30 cellular contexts compared by ENCODE assay signal in genomic region chr1:205974712-205975111, GRCh38. TPM values are rescaled to one million over a fixed set of nuclear protein-coding genes. Genes with fewer than 3 reads are reported as not detected.
DNase-seq lines count a peak whose midpoint lies in the region; TF ChIP-seq lines count a peak whose summit lies in the region.
"Had no signal": no experiment of that assay in that cellular context is flagged by ENCODE, and none has a peak within 500 bp of the region (broad histone marks: within the 10 kb centered on the region; RNA-seq: fewer than 3 reads in every experiment).

No MANE protein-coding gene starts in this region.

- TF ChIP-seq CTCF in MCF 10A (IDR thresholded peaks at IDR 0.05; ENCODE audit: unreplicated experiment) (no peak), breast epithelium (IDR thresholded peaks at IDR 0.05) (no peak), HEK293 (tag by site-specific recombination; IDR thresholded peaks at IDR 0.05) (no peak), brain (conservative IDR thresholded peaks at IDR 0.05) (no peak), GM10248 (IDR thresholded peaks at IDR 0.05; ENCODE audit: control extremely low read depth, extremely low read depth, low read depth, missing control alignments) (no peak)

- POLR2A ChIA-PET in MCF 10A (lab: Yijun Ruan, JAX) = no interaction called here
- POLR2A ChIA-PET in HEK293 (lab: Yijun Ruan, JAX) = no interaction called here
- POLR2A ChIA-PET in GM10248 (lab: Yijun Ruan, JAX) = no interaction called here

- H2AFZ ChIP-seq in neuronal stem cell (ENCODE audit: low read length) = no peak overlapping the region
- H2AFZ ChIP-seq: GM23248 had no signal

- no peak overlapping the region for H3K4me3 ChIP-seq in breast epithelium
- no peak overlapping the region for H3K4me3 ChIP-seq in HEK293 (ENCODE audit: low read depth, low read length)
- H3K4me3 ChIP-seq in neuronal stem cell (ENCODE audit: low read length in 2 of 2) = peak overlapping the region in 1 of 2 donors; percentile 59
- H3K4me3 ChIP-seq: A549; BLaER1 treated with 17β-estradiol and CSF1 and Interleukin-3, amounts not matched to agents 10 nM and 100 nM; GM23248; MG63; SJCRH30 had no signal

- H3K23ac ChIP-seq in neuronal stem cell (ENCODE audit: low read depth, low read length, poor library complexity) = no peak overlapping the region

- 100% methylated on average over 1 to 3 of the region's 3 CpGs for WGBS in neuronal stem cell (ENCODE audit: extremely low coverage in 2 of 2, insufficient read length in 2 of 2, insufficient replicate concordance in 1 of 2), 2 donors

- no peak overlapping the region for H3K18ac ChIP-seq in neuronal stem cell (ENCODE audit: low read length)

- H3K4me1 ChIP-seq in breast epithelium = no peaks in the 10 kb centered on the region
- H3K4me1 ChIP-seq in HEK293 (ENCODE audit: control insufficient read depth, insufficient read depth, low read length) = no peaks in the 10 kb centered on the region
- peaks cover 9 to 17% of the 10 kb centered on the region in 2 donors for H3K4me1 ChIP-seq in neuronal stem cell (ENCODE audit: control insufficient read depth in 2 of 2, insufficient read depth in 1 of 2, low read depth in 1 of 2, low read length in 2 of 2)

- TF ChIP-seq POLR2A in breast epithelium (IDR thresholded peaks at IDR 0.05) = no peak

- H3K27me3 Mint-ChIP-seq in MCF 10A (ENCODE audit: insufficient read depth, unreplicated experiment) = peaks cover 14% of the 10 kb centered on the region
- peaks cover 3% of the 10 kb centered on the region for H3K27me3 Mint-ChIP-seq in brain

- H3K27ac ChIP-seq in breast epithelium = no peak overlapping the region
- no peak overlapping the region for H3K27ac ChIP-seq in HEK293 (ENCODE audit: extremely low read depth, low read depth, low read length)
- H3K27ac ChIP-seq in neuronal stem cell (replicated peaks; ENCODE audit: low read length) = no peak overlapping the region
- H3K27ac ChIP-seq: BLaER1 treated with 17β-estradiol and CSF1 and Interleukin-3, amounts not matched to agents 10 nM and 100 nM; GM23248; HL-60; SJCRH30 had no signal

- peak overlapping the region; percentile 78 for H4K8ac ChIP-seq in neuronal stem cell (ENCODE audit: low read depth, low read length)

- peak overlapping the region; percentile 35 for H4K91ac ChIP-seq in neuronal stem cell (ENCODE audit: low read depth, low read length, poor library complexity)

- H2BK15ac ChIP-seq in neuronal stem cell (ENCODE audit: low read length) = no peak overlapping the region

- no TSS peak for BruUV-seq in MCF 10A (replicated peaks; lab: Mats Ljungman, UMichigan)

- H2AK5ac ChIP-seq in neuronal stem cell (ENCODE audit: low read depth, low read length) = no peak overlapping the region

- H3K9me3 Mint-ChIP-seq in MCF 10A (ENCODE audit: unreplicated experiment) = peaks cover 24% of the 10 kb centered on the region
- peaks cover 0 to 5% (median 0%) of the 10 kb centered on the region in 5 experiments for H3K9me3 Mint-ChIP-seq in brain
- H3K9me3 Mint-ChIP-seq: CD4-positive, alpha-beta memory T cell had no signal

- H3K36me3 Mint-ChIP-seq in MCF 10A (ENCODE audit: insufficient read depth, unreplicated experiment) (peaks cover 5% of the 10 kb centered on the region), brain (no peaks in the 10 kb centered on the region)
- H3K36me3 Mint-ChIP-seq: CD4-positive, alpha-beta memory T cell had no signal

- H3K4me1 Mint-ChIP-seq in MCF 10A (ENCODE audit: insufficient read depth, unreplicated experiment) (peaks cover 31% of the 10 kb centered on the region), brain (peaks cover 15% of the 10 kb centered on the region)

- no peak overlapping the region for H3K14ac ChIP-seq in neuronal stem cell (ENCODE audit: low read length)

- H2BK5ac ChIP-seq in neuronal stem cell (ENCODE audit: low read length) = no peak overlapping the region

- H3K4me3 Mint-ChIP-seq in MCF 10A (ENCODE audit: unreplicated experiment) = no peak overlapping the region
- peak overlapping the region in 1 of 5 experiments; percentile 22 for H3K4me3 Mint-ChIP-seq in brain
- H3K4me3 Mint-ChIP-seq: CD4-positive, alpha-beta memory T cell had no signal

- no peak overlapping the region for H2BK12ac ChIP-seq in neuronal stem cell (ENCODE audit: low read length)

- DNase-seq in MCF 10A (ENCODE audit: unreplicated experiment) (no peak), breast epithelium (ENCODE audit: low spot score in 2 of 2) (no peak), neuronal stem cell (ENCODE audit: low spot score) (no peak), HT-29 (ENCODE audit: low spot score) (no peak), DMS 273 treated with DMSO at 0.1 percent for 48 hours (lab: John Stamatoyannopoulos, UW) (no peak), GM10248 (ENCODE audit: extremely low spot score) (no peak)
- DNase-seq: AML-193; Caco-2; CD4-positive, alpha-beta memory T cell; DMS79 treated with DMSO at 0.1 percent for 48 hours; GF-D8; GM23248; HCEC 1CT; KBM-7; MG63; NCI-H1105 treated with DMSO at 0.1 percent for 48 hours; NCI-H146; NCI-H1930; NCI-H2107; NCI-H446; NCI-H524 treated with DMSO at 0.1 percent for 48 hours; NCI-H774; PC-3; SJCRH30 had no signal

- CTCF ChIA-PET in MCF 10A (lab: Yijun Ruan, JAX) = no interaction called here
- CTCF ChIA-PET in HEK293 (lab: Yijun Ruan, JAX) = no interaction called here
- CTCF ChIA-PET in GM10248 (lab: Yijun Ruan, JAX) = no interaction called here

- H3K9me3 ChIP-seq in breast epithelium (no peaks in the 10 kb centered on the region), HEK293 (ENCODE audit: control insufficient read depth, insufficient read depth, low read depth, low read length) (no peaks in the 10 kb centered on the region), neuronal stem cell (replicated peaks in 1 of 2; ENCODE audit: control insufficient read depth in 2 of 2, insufficient read depth in 1 of 2, low read depth in 1 of 2, low read length in 2 of 2) (peaks cover 0 to 18% of the 10 kb centered on the region in 2 donors)
- H3K9me3 ChIP-seq: A549; BLaER1 treated with 17β-estradiol and CSF1 and Interleukin-3, amounts not matched to agents 10 nM and 100 nM; Caco-2; MG63; SJCRH30 had no signal

- H3K27me3 ChIP-seq in breast epithelium (peaks cover 0 to 4% of the 10 kb centered on the region in 2 donors), neuronal stem cell (ENCODE audit: control insufficient read depth in 3 of 3, insufficient read depth in 3 of 3, low read depth in 1 of 3, low read length in 3 of 3) (peaks cover 0 to 4% (median 0%) of the 10 kb centered on the region in 3 experiments)
- H3K27me3 ChIP-seq: BLaER1 treated with 17β-estradiol and CSF1 and Interleukin-3, amounts not matched to agents 10 nM and 100 nM; MG63; SJCRH30 had no signal

- no peak overlapping the region for H3K4me2 ChIP-seq in neuronal stem cell (ENCODE audit: insufficient read depth, low read length, poor library complexity, severe bottlenecking)
- H3K4me2 ChIP-seq: A549 had no signal

- H3K27ac Mint-ChIP-seq in MCF 10A (ENCODE audit: low read depth, unreplicated experiment) (peak overlapping the region; percentile 0), brain (peak overlapping the region in 3 of 5 experiments; percentile 13 to 81 (median 55))

- no peak overlapping the region for H3K9ac ChIP-seq in neuronal stem cell (ENCODE audit: low read depth, low read length, poor library complexity)
- H3K9ac ChIP-seq: BLaER1 treated with 17β-estradiol and CSF1 and Interleukin-3, amounts not matched to agents 10 nM and 100 nM; GM23248 had no signal

- H2BK120ac ChIP-seq in neuronal stem cell (ENCODE audit: low read depth, low read length) = no peak overlapping the region

- no peak overlapping the region for H3K4ac ChIP-seq in neuronal stem cell (ENCODE audit: low read length)

- intact Hi-C loops in MCF 10A (cut with micrococcal nuclease) (loop anchor here (5.0 kb wide), 1 partner anchor 382 kb away; no protein-coding TSS in a partner anchor), breast epithelium (cut with DNase I; ENCODE audit: low total_unique reads) (loop anchor here (10.0 kb wide), 1 partner anchor 180 kb away; no protein-coding TSS in a partner anchor)

- H3K36me3 ChIP-seq in breast epithelium = no peaks in the 10 kb centered on the region
- no peaks in the 10 kb centered on the region for H3K36me3 ChIP-seq in HEK293 (ENCODE audit: control insufficient read depth in 2 of 2, insufficient read depth in 1 of 2, low read length in 2 of 2)
- H3K36me3 ChIP-seq in neuronal stem cell (replicated peaks in 1 of 2; ENCODE audit: control insufficient read depth in 2 of 2, insufficient read depth in 2 of 2, low read length in 2 of 2) = peaks cover 0 to 5% of the 10 kb centered on the region in 2 donors
- H3K36me3 ChIP-seq: MG63, SJCRH30 had no signal

- peaks cover 7% of the 10 kb centered on the region for H3K79me1 ChIP-seq in neuronal stem cell (ENCODE audit: low read depth, low read length)

TF ChIP-seq in HEK293, 187 proteins besides CTCF, POLR2A, EP300 and RAD21 (continues in another document):
- TF ChIP-seq PRDM1 (tag by site-specific recombination; IDR thresholded peaks at IDR 0.05) = no peak
- no peak for TF ChIP-seq ZFHX2 (tag by site-specific recombination; conservative IDR thresholded peaks at IDR 0.05)
- no peak for TF ChIP-seq ZNF341 (tag by site-specific recombination; IDR thresholded peaks at IDR 0.05; ENCODE audit: low read depth)
- TF ChIP-seq ZNF660 (tag by site-specific recombination; IDR thresholded peaks at IDR 0.05) = no peak

RNA-seq across cellular contexts. Expression of gene RAB7B, which starts 28.5 kb away (rescaled TPM):
- total RNA-seq in MCF 10A (2022) (1.6 and 3.6 TPM in 2 replicates), breast epithelium (1 to 10 TPM; 1.3 to 6.6 (median 2.9) TPM)
- polyA plus RNA-seq in brain (ENCODE audit: insufficient read depth, low read depth, low replicate concordance) = 1.2 TPM
- 0.26 TPM for polyA plus RNA-seq in neuronal stem cell (2013, experiment 1 of 2)
- 0.35 TPM for polyA plus RNA-seq in neuronal stem cell (2013, experiment 2 of 2)
- 9.0 and 10.5 TPM in 2 replicates for total RNA-seq in HT-29 (2014; rRNA removed; shearing (Covaris generic))
- total RNA-seq: Caco-2, PC-3, SJCRH30 had no signal
- polyA plus RNA-seq: CD4-positive, alpha-beta memory T cell had no signal

RNA-seq across cellular contexts. Expression of gene SLC26A9, which starts 31.5 kb away (rescaled TPM):
- total RNA-seq in MCF 10A (2022) (not detected in 2 replicates), breast epithelium (not detected)
- polyA plus RNA-seq in brain (ENCODE audit: insufficient read depth, low read depth, low replicate concordance) = 7.1 TPM
- 0.03 TPM for polyA plus RNA-seq in neuronal stem cell (2013, experiment 1 of 2)
- polyA plus RNA-seq in neuronal stem cell (2013, experiment 2 of 2) = 0.03 TPM
- total RNA-seq in HT-29 (2014; rRNA removed; shearing (Covaris generic)) = 0.37 and 0.43 TPM in 2 replicates
- total RNA-seq: Caco-2; CD4-positive, alpha-beta memory T cell; GM23248; LHCN-M2; PC-3 had no signal
- polyA plus RNA-seq: CD4-positive, alpha-beta memory T cell; GM23248 had no signal

RNA-seq across cellular contexts. Expression of gene CTSE, which starts 49.0 kb away (rescaled TPM):
- total RNA-seq in MCF 10A (2022) (0.79 and 0.81 TPM in 2 replicates), breast epithelium (under 1 TPM in 1 of 3 donors, not detected in 2; under 0.01 TPM)
- not detected for polyA plus RNA-seq in brain (ENCODE audit: insufficient read depth, low read depth, low replicate concordance)
- polyA plus RNA-seq in neuronal stem cell (2013, experiment 1 of 2) = not detected
- polyA plus RNA-seq in neuronal stem cell (2013, experiment 2 of 2) = not detected
- total RNA-seq in HT-29 (2014; rRNA removed; shearing (Covaris generic)) = 6.6 and 9.1 TPM in 2 replicates
- total RNA-seq: CD4-positive, alpha-beta memory T cell; GM23248; LHCN-M2; SJCRH30 had no signal
- polyA plus RNA-seq: A549; CD4-positive, alpha-beta memory T cell; GM23248 had no signal
